Comparison of ENCODE assay signal across 8 cellular contexts in the genomic region with DNA sequence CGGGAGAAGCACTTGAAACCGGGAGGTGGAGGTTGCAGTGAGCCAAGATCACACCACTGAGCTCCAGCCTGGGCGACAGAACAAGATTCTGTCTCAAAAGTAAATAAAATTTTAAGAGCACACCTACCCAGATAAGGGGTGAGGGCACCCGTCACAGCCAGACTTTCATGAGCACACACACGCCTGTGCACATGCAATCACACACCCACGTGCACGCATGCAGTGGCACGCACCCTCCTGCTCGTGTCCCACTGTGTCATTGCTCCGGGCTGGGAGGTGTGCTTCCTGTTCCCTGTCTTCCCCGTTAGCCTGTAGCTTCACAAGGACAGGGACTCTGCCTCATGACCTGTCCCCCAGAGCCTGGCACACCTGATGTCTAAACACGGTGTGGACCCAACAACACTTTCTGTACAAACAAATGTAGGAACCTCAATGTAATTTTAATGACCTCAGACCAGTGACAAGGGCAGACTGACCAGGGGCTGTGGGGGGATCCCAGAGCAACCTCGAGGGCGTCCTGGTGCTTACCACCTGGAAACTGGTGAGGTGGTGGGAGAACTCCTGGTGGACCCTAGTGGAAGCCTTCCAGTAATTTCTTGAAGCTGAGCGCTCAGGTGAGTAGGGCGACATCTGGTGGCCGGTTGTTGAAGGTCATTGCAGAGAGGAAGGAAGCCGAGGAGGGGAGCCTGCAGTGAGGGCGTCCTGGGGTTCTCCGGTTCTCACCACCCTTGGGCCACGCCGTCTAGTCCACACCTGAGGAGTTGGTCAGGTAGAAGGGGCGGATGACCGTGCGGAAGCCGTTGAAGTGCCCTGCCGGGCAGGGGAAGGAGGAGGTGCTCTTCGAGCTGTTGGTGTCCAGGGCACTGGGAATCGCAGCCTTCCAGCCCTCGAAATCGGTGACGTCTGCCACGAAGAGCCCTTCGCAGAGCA. TPM values are rescaled to one million over a fixed set of nuclear protein-coding genes. Genes with fewer than 3 reads are reported as not detected.
DNase-seq lines count a peak whose midpoint lies in the region; ATAC-seq and TF ChIP-seq lines count a peak whose summit lies in the region.

No MANE protein-coding gene starts in this region.

- H3K27ac ChIP-seq in psoas muscle (no peak overlapping the region), aorta (ENCODE audit: low read depth in 1 of 2, low read length in 2 of 2) (no peak overlapping the region)

- peak overlapping the region; percentile 45 for H3K9ac ChIP-seq in adipocyte (ENCODE audit: low read length)

- 36 to 43% (median 39%) methylated on average over 34 of the region's 34 CpGs for WGBS in psoas muscle, 3 donors
- WGBS in aorta, 2 donors: 26 to 30% methylated on average over 34 of the region's 34 CpGs

- H3K4me1 ChIP-seq in adipocyte (ENCODE audit: control insufficient read depth, insufficient read depth, low read length) (peaks cover 31% of the 10 kb centered on the region), psoas muscle (peaks cover 15% of the 10 kb centered on the region), aorta (ENCODE audit: control insufficient read depth in 1 of 2, insufficient read depth in 2 of 2, low read length in 2 of 2) (no peaks in the 10 kb centered on the region)

- H3K27me3 ChIP-seq in GM06990 (replicated peaks; ENCODE audit: control insufficient read depth, insufficient read depth, low read length) (no peaks in the 10 kb centered on the region; the same call in 1 of the 2 replicates), adipocyte (replicated peaks; ENCODE audit: control insufficient read depth, insufficient read depth, low read length) (no peaks in the 10 kb centered on the region), psoas muscle (ENCODE audit: insufficient read depth in 3 of 3, low read length in 2 of 3) (no peaks in the 10 kb centered on the region), aorta (ENCODE audit: control insufficient read depth in 1 of 2, insufficient read depth in 2 of 2, low read length in 1 of 2) (no peaks in the 10 kb centered on the region)

- peak; percentile 86 for TF ChIP-seq CTCF in GM06990 (IDR thresholded peaks at IDR 0.05; ENCODE audit: insufficient read depth, low read length, poor library complexity, severe bottlenecking)
- TF ChIP-seq CTCF in psoas muscle (IDR thresholded peaks at IDR 0.05): peak; percentile 86

- no peaks in the 10 kb centered on the region for H3K9me3 ChIP-seq in adipocyte (ENCODE audit: control insufficient read depth, low read length)
- H3K9me3 ChIP-seq in psoas muscle: no peaks in the 10 kb centered on the region
- no peaks in the 10 kb centered on the region for H3K9me3 ChIP-seq in aorta (ENCODE audit: control insufficient read depth, low read length)

- H3K4me3 ChIP-seq in GM06990 (replicated peaks; ENCODE audit: low read depth, low read length) (no peak overlapping the region), adipocyte (ENCODE audit: low read length) (no peak overlapping the region), psoas muscle (no peak overlapping the region), aorta (ENCODE audit: low read length in 2 of 2) (no peak overlapping the region)

- DNase-seq in GM06990 (ENCODE audit: extremely low read depth, insufficient read length) (peak; percentile 41), NCI-H128 (lab: John Stamatoyannopoulos, UW; ENCODE audit: unreplicated experiment) (peak; percentile 34), T-helper 1 cell (peak; percentile 43 to 76 (median 63)), adipocyte (ENCODE audit: low read depth) (peak; percentile 92), cardiac septum (ENCODE audit: low spot score) (peak; percentile 90), psoas muscle (peak; percentile 79 to 89), aorta (peak; percentile 89 to 94)

- intact Hi-C loops in cardiac septum (cut with DNase I) (loop anchor here (1.0 to 5.0 kb wide), 2 partner anchors 39 to 106 kb away; no protein-coding TSS in a partner anchor), psoas muscle (cut with DNase I) (loop anchor here (1.0 to 10.0 kb wide), 2 partner anchors 105 to 476 kb away; no protein-coding TSS in a partner anchor), aorta (cut with DNase I) (loop anchor here (1.0 to 5.0 kb wide), 5 partner anchors 34 to 106 kb away; no protein-coding TSS in a partner anchor)

- H3K36me3 ChIP-seq in GM06990 (ENCODE audit: control insufficient read depth, insufficient read depth, low read length): no peaks in the 10 kb centered on the region
- H3K36me3 ChIP-seq in adipocyte (ENCODE audit: control insufficient read depth, insufficient read depth, low read length, severe bottlenecking): peaks cover 26% of the 10 kb centered on the region
- H3K36me3 ChIP-seq in psoas muscle (ENCODE audit: insufficient read depth in 1 of 2, low read depth in 1 of 2): no peaks in the 10 kb centered on the region
- no peaks in the 10 kb centered on the region for H3K36me3 ChIP-seq in aorta (ENCODE audit: control insufficient read depth in 1 of 2, insufficient read depth in 2 of 2, low read length in 1 of 2)

- ATAC-seq in psoas muscle: peak; percentile 56 to 69 (median 62)
- peak; percentile 71 for ATAC-seq in aorta (ENCODE audit: low FRiP score)
- ATAC-seq in HG03175 (IDR thresholded peaks at IDR 0.05; ENCODE audit: unreplicated experiment): no peak

RNA-seq across cellular contexts. Expression of a gene that starts 8.6 kb away (rescaled TPM):
- total RNA-seq in cardiac septum (312 TPM), psoas muscle (10 to 100 TPM; 12.9 to 35.5 (median 22.0) TPM), aorta (100 to 1,000 TPM; 110 to 156 TPM)
- polyA plus RNA-seq in psoas muscle (10 to 100 TPM in 1 of 3 donors, 1 to 10 TPM in 2; 8.9 to 14.9 (median 8.9) TPM), aorta (100 to 1,000 TPM in 1 of 2 donors, 10 to 100 TPM in 1; 70.7 to 174 TPM)

RNA-seq across cellular contexts. Expression of a gene that starts 38.5 kb away (rescaled TPM):
- total RNA-seq in cardiac septum (25.2 TPM), psoas muscle (10 to 100 TPM; 19.1 to 27.7 (median 21.0) TPM), aorta (10 to 100 TPM; 37.5 to 45.5 TPM)
- polyA plus RNA-seq in psoas muscle (10 to 100 TPM; 10.2 to 34.3 (median 29.5) TPM), aorta (10 to 100 TPM; 11.0 to 14.5 TPM)

RNA-seq across cellular contexts. Expression of a gene that starts 45.9 kb away (rescaled TPM):
- total RNA-seq in cardiac septum (95.5 TPM), psoas muscle (10 to 100 TPM; 18.5 to 53.6 (median 25.2) TPM), aorta (100 to 1,000 TPM; 657 to 732 TPM)
- polyA plus RNA-seq in psoas muscle (10 to 100 TPM; 10.3 to 12.7 (median 10.6) TPM), aorta (100 to 1,000 TPM; 203 to 497 TPM)

RNA-seq across cellular contexts. Expression of a gene that starts 52.9 kb away (rescaled TPM):
- total RNA-seq in cardiac septum (92.9 TPM), psoas muscle (10 to 100 TPM; 10.5 to 22.8 (median 16.9) TPM), aorta (100 to 1,000 TPM; 157 to 439 TPM)
- polyA plus RNA-seq in psoas muscle (10 to 100 TPM; 12.2 to 22.6 (median 16.4) TPM), aorta (100 to 1,000 TPM in 1 of 2 donors, 10 to 100 TPM in 1; 98.8 to 361 TPM)

Comparison
In these comparisons a context has a peak if more than half of its experiments do, and no peak if none do; other contexts are left out.
1. DNase-seq: peak in every context shown above with its lines; median percentile 92 in adipocyte; 92 in aorta; 90 in cardiac septum; 84 in psoas muscle; 63 in T-helper 1 cell; 41 in GM06990; 34 in NCI-H128.